15 cellular contexts compared by ENCODE assay signal in the genomic region with DNA sequence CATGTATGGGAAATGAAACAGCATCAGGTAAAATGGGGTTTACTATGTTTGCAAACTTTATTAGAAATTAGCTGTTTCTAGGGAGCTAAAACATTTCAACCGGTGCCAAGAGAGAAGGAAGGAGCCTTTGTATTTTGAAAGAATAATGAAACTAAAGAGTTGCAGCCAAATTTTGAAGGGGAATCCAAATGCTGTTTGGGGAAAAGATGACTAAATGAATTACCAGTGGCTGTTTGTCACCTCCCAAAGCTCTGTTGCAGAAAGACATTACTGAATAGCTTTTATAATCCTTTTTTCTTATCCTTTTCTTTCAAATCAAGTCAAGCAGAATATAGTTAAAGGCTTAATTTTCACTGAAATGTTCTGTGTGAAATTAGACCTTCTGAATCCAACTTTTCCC.
"Had no signal": no experiment of that assay in that cellular context is flagged by ENCODE, and none has a peak within 500 bp of the region (broad histone marks: within the 10 kb centered on the region; RNA-seq: fewer than 3 reads in every experiment).

No MANE protein-coding gene starts in this region.

- H3K9me3 ChIP-seq: heart right ventricle, spleen, testis, transverse colon had no signal

- H3K27ac ChIP-seq: dorsolateral prefrontal cortex, transverse colon had no signal

- DNase-seq: cortex of kidney; dorsolateral prefrontal cortex; effector CD8-positive, alpha-beta T cell; heart right ventricle; hypothalamus; kidney glomerular epithelial cell; natural killer cell; posterior cingulate gyrus; spleen; stimulated activated CD4-positive, alpha-beta T cell treated with anti-CD3 and anti-CD28 coated beads, Interleukin-15, amount 100 ng/mL, for 24 hours; stimulated activated CD4-positive, alpha-beta T cell treated with anti-CD3 and anti-CD28 coated beads, Interleukin-1b, Interleukin-23, amount 100 ng/mL, for 48 hours; stimulated activated CD4-positive, alpha-beta T cell treated with anti-CD3 and anti-CD28 coated beads, Interleukin-4, amount 100 ng/mL, for 24 hours; stimulated activated naive CD8-positive, alpha-beta T cell treated with anti-CD3 and anti-CD28 coated beads, Interleukin-15, amount 100 ng/mL, for 72 hours; transverse colon had no signal

- H3K36me3 ChIP-seq: heart right ventricle, spleen, transverse colon had no signal

- H3K27me3 ChIP-seq: heart right ventricle, spleen, testis, transverse colon had no signal

- H3K4me1 ChIP-seq: transverse colon had no signal

- H3K4me3 ChIP-seq: dorsolateral prefrontal cortex, heart right ventricle, spleen, testis, transverse colon had no signal
